ENCODE assay signal across 13 cellular contexts in the genomic region with DNA sequence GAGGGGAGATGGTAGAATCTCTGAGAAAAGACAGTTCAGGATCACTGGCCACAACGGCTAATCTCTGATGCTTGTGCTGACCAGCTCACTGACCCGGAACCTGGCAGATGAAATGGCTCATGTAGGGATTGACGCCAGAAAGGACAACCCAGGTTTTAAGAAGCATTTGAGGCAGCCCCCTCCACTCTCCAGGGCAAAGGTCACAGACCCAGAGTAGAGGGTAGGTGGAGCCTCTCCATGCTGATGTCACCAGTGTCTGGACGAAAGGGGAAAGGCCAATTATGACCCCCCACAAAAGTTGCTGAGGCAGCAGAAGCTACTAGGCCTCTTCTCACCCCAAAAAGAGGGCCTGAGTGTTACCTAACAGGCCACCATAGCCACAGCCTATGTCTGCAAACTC. TPM values are rescaled to one million over a fixed set of nuclear protein-coding genes. Genes with fewer than 3 reads are reported as not detected.
A peak's percentile ranks its signal among the peaks of the same experiment; 100 is the strongest.
DNase-seq lines count a peak whose midpoint lies in the region; ATAC-seq and TF ChIP-seq lines count a peak whose summit lies in the region.
"Had no signal": no experiment of that assay in that cellular context is flagged by ENCODE, and none has a peak within 500 bp of the region (broad histone marks: within the 10 kb centered on the region; RNA-seq: fewer than 3 reads in every experiment).

No MANE protein-coding gene starts in this region.

- H3K27me3 ChIP-seq in breast epithelium, result peaks cover 0 to 4% of the 10 kb centered on the region in 2 donors
- no peaks in the 10 kb centered on the region for H3K27me3 ChIP-seq in SJCRH30
- H3K27me3 ChIP-seq in esophagus squamous epithelium, result peaks cover 0 to 17% (median 2%) of the 10 kb centered on the region in 4 donors
- H3K27me3 ChIP-seq in A673 (replicated peaks; ENCODE audit: insufficient read depth, low read depth, low read length, poor library complexity), result peaks cover 10% of the 10 kb centered on the region

- H3K9me3 ChIP-seq in breast epithelium, result no peaks in the 10 kb centered on the region
- no peaks in the 10 kb centered on the region for H3K9me3 ChIP-seq in SJCRH30 (replicated peaks)
- H3K9me3 ChIP-seq in esophagus squamous epithelium, result no peaks in the 10 kb centered on the region
- no peaks in the 10 kb centered on the region for H3K9me3 ChIP-seq in A673 (ENCODE audit: low read depth, low read length, poor library complexity, severe bottlenecking)

- H3K27ac ChIP-seq in breast epithelium (peak overlapping the region in 1 of 2 donors; percentile 94), SJCRH30 (no peak overlapping the region), esophagus squamous epithelium (peak overlapping the region in 3 of 4 donors; percentile 95 to 98 (median 95)), A673 (ENCODE audit: low read depth, low read length, poor library complexity, severe bottlenecking) (no peak overlapping the region)

- peak overlapping the region; percentile 99 for H3K4me3 Mint-ChIP-seq in MCF 10A (ENCODE audit: unreplicated experiment)
- H3K4me3 Mint-ChIP-seq in stimulated activated naive B cell treated with anti-CD40 and anti-IgM and Interleukin-4, amounts not matched to agents 10 μg/mL and 1 μg/mL and 100 μg/mL, for 72 hours, result peak overlapping the region; percentile 97 to 99

- H3K27me3 Mint-ChIP-seq in MCF 10A (ENCODE audit: insufficient read depth, unreplicated experiment), result no peaks in the 10 kb centered on the region
- peaks cover 10 to 15% of the 10 kb centered on the region in 2 donors for H3K27me3 Mint-ChIP-seq in stimulated activated naive B cell treated with anti-CD40 and anti-IgM and Interleukin-4, amounts not matched to agents 10 μg/mL and 1 μg/mL and 100 μg/mL, for 72 hours

- H3K4me1 Mint-ChIP-seq in MCF 10A (ENCODE audit: insufficient read depth, unreplicated experiment), result peaks cover 35% of the 10 kb centered on the region
- peaks cover 24 to 50% of the 10 kb centered on the region in 2 donors for H3K4me1 Mint-ChIP-seq in stimulated activated naive B cell treated with anti-CD40 and anti-IgM and Interleukin-4, amounts not matched to agents 10 μg/mL and 1 μg/mL and 100 μg/mL, for 72 hours

- POLR2A ChIA-PET in MCF 10A (lab: Yijun Ruan, JAX), result interaction anchor here (0.6 kb wide), 1 partner anchor 77 kb away, joined by 4 read pairs; a partner anchor contains a TSS
- POLR2A ChIA-PET in A673 (lab: Charles Lee; ENCODE audit: low non-redundant PET), result no interaction called here

- CTCF ChIA-PET in MCF 10A (lab: Yijun Ruan, JAX), result interaction anchor here (0.5 to 1.3 kb wide), 4 partner anchors 8 to 308 kb away, joined by 3 to 4 read pairs (median 3); a partner anchor contains a TSS
- CTCF ChIA-PET in A673 (lab: Charles Lee), result no interaction called here

- BruUV-seq in MCF 10A (replicated peaks; lab: Mats Ljungman, UMichigan), result no TSS peak
- no TSS peak for BruUV-seq in A673 (replicated peaks; lab: Mats Ljungman, UMichigan)

- peaks cover 11% of the 10 kb centered on the region for H3K36me3 Mint-ChIP-seq in MCF 10A (ENCODE audit: insufficient read depth, unreplicated experiment)
- H3K36me3 Mint-ChIP-seq in stimulated activated naive B cell treated with anti-CD40 and anti-IgM and Interleukin-4, amounts not matched to agents 10 μg/mL and 1 μg/mL and 100 μg/mL, for 72 hours, result peaks cover 35 to 49% of the 10 kb centered on the region in 2 donors

- no peak for DNase-seq in MCF 10A (ENCODE audit: unreplicated experiment)
- DNase-seq in breast epithelium (ENCODE audit: low spot score in 2 of 2), result no peak
- DNase-seq in SJCRH30, result peak in 1 of 2 experiments; percentile 74
- no peak for DNase-seq in esophagus squamous epithelium (lab: John Stamatoyannopoulos, UW)
- DNase-seq in stimulated activated naive B cell treated with anti-CD40 and anti-IgM and Interleukin-4, amounts not matched to agents 10 μg/mL and 1 μg/mL and 100 μg/mL, for 72 hours, result no peak
- DNase-seq in GM03348 (ENCODE audit: low spot score), result no peak
- no peak for DNase-seq in A673 (ENCODE audit: low spot score)
- DNase-seq: COR-L47; erythroblast; NCI-H187; retina; stimulated activated CD8-positive, alpha-beta memory T cell treated with anti-CD3 and anti-CD28 coated beads, Interleukin-4, amount 100 ng/mL, for 48 hours had no signal

- H3K4me1 ChIP-seq in breast epithelium, result peaks cover 4 to 8% of the 10 kb centered on the region in 2 donors
- H3K4me1 ChIP-seq in SJCRH30, result peaks cover 14% of the 10 kb centered on the region
- H3K4me1 ChIP-seq in esophagus squamous epithelium, result peaks cover 24 to 43% (median 28%) of the 10 kb centered on the region in 3 donors
- peaks cover 25% of the 10 kb centered on the region for H3K4me1 ChIP-seq in A673 (ENCODE audit: insufficient read depth, low read length, poor library complexity, severe bottlenecking)

- no peaks in the 10 kb centered on the region for H3K36me3 ChIP-seq in breast epithelium
- peaks cover 49% of the 10 kb centered on the region for H3K36me3 ChIP-seq in SJCRH30
- H3K36me3 ChIP-seq in esophagus squamous epithelium, result peaks cover 0 to 50% (median 5%) of the 10 kb centered on the region in 3 donors
- H3K36me3 ChIP-seq in A673 (ENCODE audit: insufficient read depth, low read length, poor library complexity, severe bottlenecking), result peaks cover 6% of the 10 kb centered on the region

- H3K4me3 ChIP-seq in breast epithelium, result no peak overlapping the region
- peak overlapping the region; percentile 78 for H3K4me3 ChIP-seq in SJCRH30
- H3K4me3 ChIP-seq in esophagus squamous epithelium, result peak overlapping the region in 1 of 4 donors; percentile 95
- no peak overlapping the region for H3K4me3 ChIP-seq in A673 (ENCODE audit: low read depth, low read length, poor library complexity, severe bottlenecking)

- no peak for TF ChIP-seq POLR2A in breast epithelium (IDR thresholded peaks at IDR 0.05)
- TF ChIP-seq POLR2A in esophagus squamous epithelium (IDR thresholded peaks at IDR 0.05), result no peak

- intact Hi-C loops in MCF 10A (cut with micrococcal nuclease), result no loop called here
- intact Hi-C loops in breast epithelium (cut with DNase I; ENCODE audit: low total_unique reads), result no loop called here
- intact Hi-C loops in esophagus squamous epithelium (cut with DNase I), result no loop called here
- intact Hi-C loops in A673 (cut with micrococcal nuclease; ENCODE audit: unreplicated experiment), result no loop called here

- H3K9me3 Mint-ChIP-seq in MCF 10A (ENCODE audit: unreplicated experiment), result no peaks in the 10 kb centered on the region
- no peaks in the 10 kb centered on the region for H3K9me3 Mint-ChIP-seq in stimulated activated naive B cell treated with anti-CD40 and anti-IgM and Interleukin-4, amounts not matched to agents 10 μg/mL and 1 μg/mL and 100 μg/mL, for 72 hours

- no peak for ATAC-seq in stimulated activated naive B cell treated with anti-CD40 and anti-IgM and Interleukin-4, amounts not matched to agents 10 μg/mL and 1 μg/mL and 100 μg/mL, for 72 hours (replicated peaks)
- no peak for ATAC-seq in HG03521 (IDR thresholded peaks at IDR 0.05; ENCODE audit: unreplicated experiment)

- WGBS in esophagus squamous epithelium, 2 donors, result 74 to 92% methylated on average over 4 of the region's 4 CpGs

- H3K27ac Mint-ChIP-seq in MCF 10A (ENCODE audit: low read depth, unreplicated experiment), result peak overlapping the region; percentile 100
- no peak overlapping the region for H3K27ac Mint-ChIP-seq in stimulated activated naive B cell treated with anti-CD40 and anti-IgM and Interleukin-4, amounts not matched to agents 10 μg/mL and 1 μg/mL and 100 μg/mL, for 72 hours

- no peak for TF ChIP-seq CTCF in MCF 10A (IDR thresholded peaks at IDR 0.05; ENCODE audit: unreplicated experiment)
- TF ChIP-seq CTCF in breast epithelium (IDR thresholded peaks at IDR 0.05), result no peak
- TF ChIP-seq CTCF in esophagus squamous epithelium (IDR thresholded peaks at IDR 0.05), result no peak
- TF ChIP-seq CTCF in A673 (conservative IDR thresholded peaks at IDR 0.05; ENCODE audit: low read depth, low read length), result no peak

RNA-seq across cellular contexts. Expression of a gene that starts 1.2 kb away (rescaled TPM):
- total RNA-seq in MCF 10A (2022) (26.2 and 40.6 TPM in 2 replicates), breast epithelium (10 to 100 TPM in 1 of 3 donors, 1 to 10 TPM in 2; 4.8 to 12.6 (median 8.2) TPM), esophagus squamous epithelium (10 to 100 TPM in 3 of 4 donors, 1 to 10 TPM in 1; 6.7 to 16.8 (median 11.8) TPM), A673 (2021) (51.0 and 55.6 TPM in 2 replicates)
- 316 and 341 TPM in 2 replicates for total RNA-seq in SJCRH30 (2014; rRNA removed; shearing (Covaris generic))

RNA-seq across cellular contexts. Expression of a gene that starts 1.7 kb away (rescaled TPM):
- total RNA-seq in MCF 10A (2022) (7.6 and 8.1 TPM in 2 replicates), breast epithelium (10 to 100 TPM; 15.7 to 18.1 (median 16.5) TPM), esophagus squamous epithelium (1 to 10 TPM; 2.6 to 7.6 (median 3.7) TPM), A673 (2021) (5.3 and 7.4 TPM in 2 replicates)
- 93.5 and 100 TPM in 2 replicates for total RNA-seq in SJCRH30 (2014; rRNA removed; shearing (Covaris generic))

RNA-seq across cellular contexts. Expression of a gene that starts 3.9 kb away (rescaled TPM):
- total RNA-seq in MCF 10A (2022) (12.6 and 27.5 TPM in 2 replicates), breast epithelium (1 to 10 TPM in 1 of 3 donors, under 1 TPM in 2; 0.33 to 2.2 (median 0.48) TPM), esophagus squamous epithelium (1 to 10 TPM in 2 of 4 donors, under 1 TPM in 2; 0.18 to 1.7 (median 1.1) TPM), A673 (2021) (4.5 and 4.7 TPM in 2 replicates)
- 72.6 and 97.4 TPM in 2 replicates for total RNA-seq in SJCRH30 (2014; rRNA removed; shearing (Covaris generic))

RNA-seq across cellular contexts. Expression of a gene that starts 11.9 kb away (rescaled TPM):
- 28.4 and 32.6 TPM in 2 replicates for total RNA-seq in MCF 10A (2022)
- 10 to 100 TPM; 17.9 to 30.8 (median 27.2) TPM for total RNA-seq in breast epithelium
- total RNA-seq in SJCRH30 (2014; rRNA removed; shearing (Covaris generic)), result 440 and 505 TPM in 2 replicates
- total RNA-seq in esophagus squamous epithelium, result 10 to 100 TPM; 18.5 to 37.2 (median 24.7) TPM
- 52.6 and 58.5 TPM in 2 replicates for total RNA-seq in A673 (2021)

RNA-seq across cellular contexts. Expression of a gene that starts 15.8 kb away (rescaled TPM):
- total RNA-seq in MCF 10A (2022), result 8.7 and 12.5 TPM in 2 replicates
- 1 to 10 TPM; 6.9 to 9.8 (median 7.5) TPM for total RNA-seq in breast epithelium
- 136 and 147 TPM in 2 replicates for total RNA-seq in SJCRH30 (2014; rRNA removed; shearing (Covaris generic))
- 1 to 10 TPM; 3.6 to 8.4 (median 5.3) TPM for total RNA-seq in esophagus squamous epithelium
- 19.8 and 23.6 TPM in 2 replicates for total RNA-seq in A673 (2021)

Comparison
In these comparisons a context has a peak if more than half of its experiments do, and no peak if none do; other contexts are left out.
1. H3K27ac ChIP-seq: peak in esophagus squamous epithelium (3 of 4); none in SJCRH30 (single experiment) and A673 (single experiment).